In genomic region chr19:18160792-18161690, GRCh38 we compare ENCODE assay signal across 8 cellular contexts. TPM values are rescaled to one million over a fixed set of nuclear protein-coding genes. Genes with fewer than 3 reads are reported as not detected.
DNase-seq lines count a peak whose midpoint lies in the region; ATAC-seq and TF ChIP-seq lines count a peak whose summit lies in the region.

No MANE protein-coding gene starts in this region.

- peak overlapping the region; percentile 62 to 80 for H3K27ac ChIP-seq in esophagus (ENCODE audit: low read depth in 2 of 2, low read length in 1 of 2)

- H3K27ac Mint-ChIP-seq in natural killer cell, result peak overlapping the region in 1 of 2 donors; percentile 42

- DNase-seq in NCI-H2081 (lab: John Stamatoyannopoulos, UW) (peak; percentile 63 to 65), NCI-H2081 treated with DMSO at 0.1 percent for 48 hours (lab: John Stamatoyannopoulos, UW) (no peak), NCI-H446 (lab: John Stamatoyannopoulos, UW) (peak; percentile 13 to 70), activated T-cell treated with anti-CD3 and anti-CD28 coated beads for 48 hours (ENCODE audit: low read depth) (peak; percentile 82), natural killer cell (peak; percentile 85)
- DNase-seq in stimulated activated naive CD4-positive, alpha-beta T cell treated with Interleukin-2 at 50 U/mL for 16 hours (lab: John Stamatoyannopoulos, UW), result peak; percentile 62

- H3K36me3 ChIP-seq in esophagus (ENCODE audit: control insufficient read depth in 2 of 2, insufficient read depth in 2 of 2, low read length in 1 of 2), result peaks cover 6 to 22% of the 10 kb centered on the region in 2 donors

- no peaks in the 10 kb centered on the region for H3K9me3 ChIP-seq in esophagus (ENCODE audit: control insufficient read depth in 2 of 2, insufficient read depth in 1 of 2, low read depth in 1 of 2, low read length in 1 of 2)

- ATAC-seq in HG02763 (IDR thresholded peaks at IDR 0.05; ENCODE audit: unreplicated experiment), result peak; percentile 69
- peak; percentile 98 to 99 (median 99) for ATAC-seq in natural killer cell

- no peaks in the 10 kb centered on the region for H3K27me3 ChIP-seq in esophagus (ENCODE audit: control insufficient read depth in 1 of 2, insufficient read depth in 2 of 2, low read length in 2 of 2)

- H3K4me1 ChIP-seq in esophagus (ENCODE audit: control insufficient read depth in 2 of 2, insufficient read depth in 2 of 2, low read length in 1 of 2), result peaks cover 6 to 25% of the 10 kb centered on the region in 2 donors

- no peaks in the 10 kb centered on the region for H3K9me3 Mint-ChIP-seq in natural killer cell

- H3K4me3 ChIP-seq in esophagus (ENCODE audit: low read depth in 1 of 2, low read length in 2 of 2), result peak overlapping the region; percentile 26 to 40

- H3K27me3 Mint-ChIP-seq in natural killer cell (ENCODE audit: low read depth in 2 of 2), result no peaks in the 10 kb centered on the region

- H3K4me3 Mint-ChIP-seq in natural killer cell, result peak overlapping the region; percentile 40

- intact Hi-C loops in natural killer cell (cut with micrococcal nuclease), result loop anchor here (5.0 kb wide), 1 partner anchor 91 kb away; no protein-coding TSS in a partner anchor

- H3K4me1 Mint-ChIP-seq in natural killer cell, result peaks cover 0 to 14% of the 10 kb centered on the region in 2 donors

- H3K36me3 Mint-ChIP-seq in natural killer cell, result peaks cover 7% of the 10 kb centered on the region

- WGBS in esophagus, 2 donors, result 7 to 23% methylated on average over 29 to 79 of the region's 79 CpGs

- peak; percentile 65 for TF ChIP-seq CTCF in natural killer cell (IDR thresholded peaks at IDR 0.05)

RNA-seq across cellular contexts. Expression of gene PIK3R2, which starts 8.1 kb away (rescaled TPM):
- 10 to 100 TPM in 1 of 2 donors, 1 to 10 TPM in 1; 8.1 to 10.6 TPM for polyA plus RNA-seq in esophagus
- 10 to 100 TPM; 12.3 to 26.4 (median 16.0) TPM for total RNA-seq in natural killer cell

RNA-seq across cellular contexts. Expression of gene IFI30, which starts 12.6 kb away (rescaled TPM):
- polyA plus RNA-seq in esophagus, result 10 to 100 TPM in 1 of 2 donors, 1 to 10 TPM in 1; 9.9 to 29.3 TPM
- total RNA-seq in natural killer cell, result 100 to 1,000 TPM in 1 of 3 donors, 10 to 100 TPM in 2; 38.2 to 109 (median 89.5) TPM

RNA-seq across cellular contexts. Expression of gene MPV17L2, which starts 32.0 kb away (rescaled TPM):
- polyA plus RNA-seq in esophagus, result 10 to 100 TPM in 1 of 2 donors, 1 to 10 TPM in 1; 7.4 to 12.0 TPM
- total RNA-seq in natural killer cell, result 1 to 10 TPM; 4.1 to 5.6 (median 4.5) TPM

RNA-seq across cellular contexts. Expression of gene RAB3A, which starts 42.8 kb away (rescaled TPM):
- 1 to 10 TPM in 1 of 2 donors, under 1 TPM in 1; 0.81 to 1.1 TPM for polyA plus RNA-seq in esophagus
- 1 to 10 TPM; 5.2 to 7.8 (median 7.6) TPM for total RNA-seq in natural killer cell
